In genomic region chr2:171434671-171434980, GRCh38 we compare ENCODE assay signal across 8 cellular contexts. TPM values are rescaled to one million over a fixed set of nuclear protein-coding genes. Genes with fewer than 3 reads are reported as not detected.
DNase-seq lines count a peak whose midpoint lies in the region; ATAC-seq, FAIRE-seq and TF ChIP-seq lines count a peak whose summit lies in the region.

No MANE protein-coding gene starts in this region.

- WGBS in liver, result under 1% methylated on average over 20 of the region's 20 CpGs
- WGBS in testis, 2 donors, result 0 to 1% methylated on average over 3 to 20 of the region's 20 CpGs

- H3K4me3 ChIP-seq in HUES48 (ENCODE audit: low read depth, low read length) (peak overlapping the region; percentile 88), astrocyte (ENCODE audit: insufficient read depth, low read depth, low read length) (peak overlapping the region; percentile 88), liver (ENCODE audit: low read depth in 1 of 3, low read length in 3 of 3) (peak overlapping the region; percentile 67 to 91 (median 68)), testis (peak overlapping the region; percentile 94 to 95)

- no peak for FAIRE-seq in astrocyte (lab: Jason Lieb, UNC)

- TF ChIP-seq CTCF in astrocyte (IDR thresholded peaks at IDR 0.05; ENCODE audit: insufficient read depth, low read depth, low read length) (no peak), liver (IDR thresholded peaks at IDR 0.05; ENCODE audit: low read depth, low read length, missing input control) (no peak), testis (IDR thresholded peaks at IDR 0.05) (no peak)

- peaks cover 48% of the 10 kb centered on the region for H3K36me3 ChIP-seq in HUES48 (ENCODE audit: control insufficient read depth, insufficient read depth, low read length)
- H3K36me3 ChIP-seq in astrocyte (ENCODE audit: insufficient read depth, low read length), result peaks cover 14% of the 10 kb centered on the region
- H3K36me3 ChIP-seq in liver (ENCODE audit: control insufficient read depth in 4 of 4, insufficient read depth in 3 of 4, low read depth in 1 of 4, low read length in 3 of 4), result peaks cover 1 to 5% (median 4%) of the 10 kb centered on the region in 4 donors
- no peaks in the 10 kb centered on the region for H3K36me3 ChIP-seq in testis (ENCODE audit: low read depth, missing control alignments)

- peaks cover 5% of the 10 kb centered on the region for H3K9me3 Mint-ChIP-seq in astrocyte (ENCODE audit: unreplicated experiment)

- H3K4me2 ChIP-seq in astrocyte (ENCODE audit: low read length), result peak overlapping the region; percentile 92

- H3K27me3 ChIP-seq in HUES48 (ENCODE audit: control insufficient read depth, insufficient read depth, low read length) (no peaks in the 10 kb centered on the region), astrocyte (ENCODE audit: insufficient read depth, low read length) (no peaks in the 10 kb centered on the region), liver (ENCODE audit: control insufficient read depth in 4 of 4, insufficient read depth in 4 of 4, low read length in 3 of 4) (no peaks in the 10 kb centered on the region), testis (no peaks in the 10 kb centered on the region)

- no peak for TF ChIP-seq RAD21 in liver (IDR thresholded peaks at IDR 0.05)

- no peaks in the 10 kb centered on the region for H3K27me3 Mint-ChIP-seq in astrocyte (ENCODE audit: low read depth, unreplicated experiment)

- peak overlapping the region; percentile 95 for H2AFZ ChIP-seq in astrocyte (ENCODE audit: low read depth, low read length)

- intact Hi-C loops in testis (cut with DNase I; ENCODE audit: low total_unique reads), result no loop called here

- no peaks in the 10 kb centered on the region for H3K9me3 ChIP-seq in HUES48 (ENCODE audit: control insufficient read depth, insufficient read depth, low read length)
- peaks cover 10% of the 10 kb centered on the region for H3K9me3 ChIP-seq in astrocyte (ENCODE audit: insufficient read depth, low read depth, low read length)
- H3K9me3 ChIP-seq in liver (ENCODE audit: control insufficient read depth in 4 of 4, low read length in 3 of 4), result no peaks in the 10 kb centered on the region
- no peaks in the 10 kb centered on the region for H3K9me3 ChIP-seq in testis

- H3K4me1 Mint-ChIP-seq in astrocyte (ENCODE audit: low read depth, unreplicated experiment), result peaks cover 20% of the 10 kb centered on the region

- H3K27ac ChIP-seq in HUES48 (ENCODE audit: low read depth, low read length), result peak overlapping the region; percentile 98
- H3K27ac ChIP-seq in astrocyte (ENCODE audit: low read depth, low read length), result peak overlapping the region; percentile 91
- peak overlapping the region; percentile 91 to 97 for H3K27ac ChIP-seq in liver (ENCODE audit: low read depth in 1 of 2, low read length in 2 of 2)
- peak overlapping the region; percentile 97 to 99 for H3K27ac ChIP-seq in testis

- peaks cover 18% of the 10 kb centered on the region for H3K36me3 Mint-ChIP-seq in astrocyte (ENCODE audit: low read depth, unreplicated experiment)

- peak; percentile 63 for DNase-seq in Ammon's horn (ENCODE audit: low spot score)
- DNase-seq in astrocyte (ENCODE audit: low read depth), result no peak
- peak; percentile 68 for DNase-seq in testis
- DNase-seq in NCI-H345 treated with DMSO at 0.1 percent for 48 hours (lab: John Stamatoyannopoulos, UW; ENCODE audit: unreplicated experiment), result no peak
- DNase-seq in effector CD8-positive, alpha-beta T cell (lab: John Stamatoyannopoulos, UW), result no peak

- peak overlapping the region; percentile 89 for H3K4me3 Mint-ChIP-seq in astrocyte (ENCODE audit: unreplicated experiment)

- no peak for ATAC-seq in GM21526 (IDR thresholded peaks at IDR 0.05; ENCODE audit: low FRiP score, unreplicated experiment)

- no peak for TF ChIP-seq POLR2A in testis (IDR thresholded peaks at IDR 0.05)

- H3K9ac ChIP-seq in HUES48 (ENCODE audit: low read depth, low read length), result peak overlapping the region; percentile 88
- peak overlapping the region; percentile 90 for H3K9ac ChIP-seq in astrocyte (ENCODE audit: low read length)
- peak overlapping the region; percentile 67 to 75 for H3K9ac ChIP-seq in liver (ENCODE audit: low read depth in 1 of 2, low read length in 2 of 2)

- peaks cover 24% of the 10 kb centered on the region for H3K4me1 ChIP-seq in HUES48 (ENCODE audit: control insufficient read depth, insufficient read depth, low read length)
- peaks cover 9% of the 10 kb centered on the region for H3K4me1 ChIP-seq in astrocyte (ENCODE audit: insufficient read depth, low read length)
- H3K4me1 ChIP-seq in liver (ENCODE audit: control insufficient read depth in 4 of 4, insufficient read depth in 4 of 4, low read length in 3 of 4), result peaks cover 0 to 15% (median 11%) of the 10 kb centered on the region in 4 donors
- peaks cover 10% of the 10 kb centered on the region for H3K4me1 ChIP-seq in testis

- H3K27ac Mint-ChIP-seq in astrocyte (ENCODE audit: unreplicated experiment), result no peak overlapping the region

- no peaks in the 10 kb centered on the region for H4K20me1 ChIP-seq in astrocyte (ENCODE audit: insufficient read depth, low read length)

- peaks cover 30% of the 10 kb centered on the region for H3K79me2 ChIP-seq in astrocyte (ENCODE audit: insufficient read depth, low read length)

TF ChIP-seq in liver, 16 proteins besides CTCF, POLR2A, EP300 and RAD21:
- TF ChIP-seq SP1 (IDR thresholded peaks at IDR 0.05) (no peak), MAX (IDR thresholded peaks at IDR 0.05) (no peak), HNF4A (conservative IDR thresholded peaks at IDR 0.05) (no peak), EGR1 (IDR thresholded peaks at IDR 0.05; ENCODE audit: low read depth in 2 of 2) (no peak), TAF1 (conservative IDR thresholded peaks at IDR 0.05) (no peak), HNF4G (IDR thresholded peaks at IDR 0.05) (no peak), NR2F2 (IDR thresholded peaks at IDR 0.05) (no peak), YY1 (IDR thresholded peaks at IDR 0.05) (no peak), JUND (IDR thresholded peaks at IDR 0.05) (no peak), GABPA (IDR thresholded peaks at IDR 0.05 in 1 of 2, conservative IDR thresholded peaks at IDR 0.05 in 1 of 2) (no peak), RXRA (IDR thresholded peaks at IDR 0.05) (no peak), FOXA2 (IDR thresholded peaks at IDR 0.05) (no peak), REST (IDR thresholded peaks at IDR 0.05) (no peak), FOXA1 (IDR thresholded peaks at IDR 0.05) (no peak)
- TF ChIP-seq, protein P1, sequence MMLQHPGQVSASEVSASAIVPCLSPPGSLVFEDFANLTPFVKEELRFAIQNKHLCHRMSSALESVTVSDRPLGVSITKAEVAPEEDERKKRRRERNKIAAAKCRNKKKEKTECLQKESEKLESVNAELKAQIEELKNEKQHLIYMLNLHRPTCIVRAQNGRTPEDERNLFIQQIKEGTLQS (IDR thresholded peaks at IDR 0.05), result no peak
- TF ChIP-seq, protein P2, sequence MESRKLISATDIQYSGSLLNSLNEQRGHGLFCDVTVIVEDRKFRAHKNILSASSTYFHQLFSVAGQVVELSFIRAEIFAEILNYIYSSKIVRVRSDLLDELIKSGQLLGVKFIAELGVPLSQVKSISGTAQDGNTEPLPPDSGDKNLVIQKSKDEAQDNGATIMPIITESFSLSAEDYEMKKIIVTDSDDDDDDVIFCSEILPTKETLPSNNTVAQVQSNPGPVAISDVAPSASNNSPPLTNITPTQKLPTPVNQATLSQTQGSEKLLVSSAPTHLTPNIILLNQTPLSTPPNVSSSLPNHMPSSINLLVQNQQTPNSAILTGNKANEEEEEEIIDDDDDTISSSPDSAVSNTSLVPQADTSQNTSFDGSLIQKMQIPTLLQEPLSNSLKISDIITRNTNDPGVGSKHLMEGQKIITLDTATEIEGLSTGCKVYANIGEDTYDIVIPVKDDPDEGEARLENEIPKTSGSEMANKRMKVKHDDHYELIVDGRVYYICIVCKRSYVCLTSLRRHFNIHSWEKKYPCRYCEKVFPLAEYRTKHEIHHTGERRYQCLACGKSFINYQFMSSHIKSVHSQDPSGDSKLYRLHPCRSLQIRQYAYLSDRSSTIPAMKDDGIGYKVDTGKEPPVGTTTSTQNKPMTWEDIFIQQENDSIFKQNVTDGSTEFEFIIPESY (IDR thresholded peaks at IDR 0.05), result no peak

RNA-seq across cellular contexts. Expression of gene DCAF17, which starts 0.6 kb away (rescaled TPM):
- total RNA-seq in astrocyte (21.4 and 25.2 TPM in 2 replicates), liver (10 to 100 TPM in 1 of 2 donors, 1 to 10 TPM in 1; 9.2 to 10.4 TPM), testis (10 to 100 TPM; 24.4 to 29.2 TPM)
- polyA plus RNA-seq in liver (1 to 10 TPM; 2.5 to 3.0 TPM), testis (ENCODE audit: insufficient read depth, low read depth, low replicate concordance) (15.7 TPM)

RNA-seq across cellular contexts. Expression of gene METTL8, which starts 0.8 kb away (rescaled TPM):
- total RNA-seq in astrocyte, result 32.4 and 40.4 TPM in 2 replicates
- 1 to 10 TPM; 5.2 to 6.6 TPM for total RNA-seq in liver
- 1 to 10 TPM; 3.6 to 8.1 TPM for polyA plus RNA-seq in liver
- total RNA-seq in testis, result 10 to 100 TPM; 24.3 to 34.3 TPM
- 21.7 TPM for polyA plus RNA-seq in testis (ENCODE audit: insufficient read depth, low read depth, low replicate concordance)

Comparison
In these comparisons a context has a peak if more than half of its experiments do, and no peak if none do; other contexts are left out.
1. DNase-seq: peak in Ammon's horn (single experiment) and testis (single experiment); none in astrocyte (single experiment), NCI-H345 treated with DMSO at 0.1 percent for 48 hours (single experiment) and effector CD8-positive, alpha-beta T cell (single experiment).
2. Peak in every context shown above with its lines, with median percentiles within 50 percentile points of each other: H3K27ac ChIP-seq, H3K4me3 ChIP-seq and H3K9ac ChIP-seq.